In the genomic region with DNA sequence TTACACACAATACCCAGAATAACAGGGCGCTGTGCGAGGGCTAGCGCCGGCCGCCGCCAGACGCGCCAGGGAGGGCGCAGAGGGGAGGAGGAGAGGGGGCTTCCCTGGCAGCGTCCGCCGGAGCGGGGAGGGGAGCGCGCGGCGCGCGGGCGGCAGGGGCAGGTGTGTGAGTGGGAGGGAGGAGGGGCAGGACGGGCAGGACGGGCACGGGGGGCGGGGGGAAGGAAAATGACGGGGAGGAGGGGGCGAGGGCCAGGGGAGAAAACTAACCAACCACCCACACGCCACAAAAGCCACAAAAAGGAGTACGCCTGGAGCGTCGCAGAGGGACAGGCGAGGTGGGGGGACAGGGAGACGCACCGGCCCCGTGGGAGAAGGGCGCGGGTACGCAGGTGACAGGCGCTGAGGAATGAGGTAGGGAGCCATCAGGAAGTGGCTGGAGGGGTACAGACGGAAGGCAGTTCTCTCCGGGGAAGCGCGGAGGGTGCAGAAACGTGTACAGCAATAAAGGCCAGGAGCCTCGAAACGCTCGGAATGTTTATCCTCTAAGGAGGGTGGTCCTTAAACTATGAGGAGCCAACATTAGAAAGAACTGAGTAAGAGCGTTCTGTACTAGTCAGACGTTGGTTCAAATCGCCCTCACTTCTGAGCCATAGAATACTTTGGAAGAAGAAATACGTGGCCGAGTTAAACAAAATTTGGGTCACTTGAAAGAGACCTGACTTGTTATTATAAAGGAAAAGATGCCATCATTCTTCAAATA, we compare ENCODE assay signal across 8 cellular contexts. TPM values are rescaled to one million over a fixed set of nuclear protein-coding genes. Genes with fewer than 3 reads are reported as not detected.
A peak's percentile ranks its signal among the peaks of the same experiment; 100 is the strongest.
DNase-seq lines count a peak whose midpoint lies in the region; ATAC-seq, FAIRE-seq and TF ChIP-seq lines count a peak whose summit lies in the region.

No MANE protein-coding gene starts in this region.

- in situ Hi-C loops in GM12878 (cut with MboI) = no loop called here

- SMC1A ChIA-PET in GM12878 (lab: Charles Lee; ENCODE audit: uncharacterized antibody, unreplicated experiment) = no interaction called here

- H3K4me2 ChIP-seq in KMS-11 (no peak overlapping the region), GM12878 (ENCODE audit: control insufficient read depth, insufficient read depth) (peak overlapping the region; percentile 60; the same call in 1 of the 2 replicates)

- no peak for FAIRE-seq in GM12878 (lab: Jason Lieb, UNC)

- H3K4me3 ChIP-seq in KMS-11 (IDR thresholded peaks at IDR 0.05; ENCODE audit: insufficient read depth, low read depth, low read length) (no peak overlapping the region), GM12878 (no peak overlapping the region; the same call in 1 of the 2 replicates)

- no peak for TF ChIP-seq POLR2A in GM12878 (IDR thresholded peaks at IDR 0.05; ENCODE audit: low read depth, low read length)

- no peak for TF ChIP-seq RAD21 in GM12878 (IDR thresholded peaks at IDR 0.05; ENCODE audit: insufficient read depth, low read depth, low read length)

- BruUV-seq in GM12878 (replicated peaks; lab: Mats Ljungman, UMichigan) = no TSS peak

- H3K9ac ChIP-seq in KMS-11 = no peak overlapping the region
- no peak overlapping the region for H3K9ac ChIP-seq in GM12878 (ENCODE audit: control insufficient read depth, insufficient read depth, low read length)

- H3K4me1 ChIP-seq in KMS-11 (ENCODE audit: low read depth, poor library complexity, severe bottlenecking) = no peaks in the 10 kb centered on the region
- H3K4me1 ChIP-seq in GM12878 (ENCODE audit: control insufficient read depth, insufficient read depth, low read length) = peaks cover 9% of the 10 kb centered on the region; the same call in 1 of the 2 replicates

- H3K9me3 ChIP-seq in GM12878 (replicated peaks; ENCODE audit: control insufficient read depth, insufficient read depth, low read length) = no peaks in the 10 kb centered on the region

- peak overlapping the region; percentile 96 for H3K4me3 Mint-ChIP-seq in T-helper 1 cell treated with Interleukin-12 subunit alpha and Interleukin-12 subunit beta and Interleukin-4 antibody, amounts not matched to agents 30 μg/mL and 1 μg/mL, for 36 hours

- no peaks in the 10 kb centered on the region for H3K79me2 ChIP-seq in KMS-11 (ENCODE audit: insufficient read depth, low read depth)
- no peaks in the 10 kb centered on the region for H3K79me2 ChIP-seq in GM12878 (ENCODE audit: control insufficient read depth, insufficient read depth, low read length)

- no peak overlapping the region for H3K27ac ChIP-seq in KMS-11
- no peak overlapping the region for H3K27ac ChIP-seq in GM12878 (ENCODE audit: control insufficient read depth, insufficient read depth)

- CTCF ChIA-PET in GM12878 (lab: Yijun Ruan, JAX) = no interaction called here

- intact Hi-C loops in GM12878 (cut with micrococcal nuclease; ENCODE audit: unreplicated experiment) = loop anchor here (10.0 kb wide), 1 partner anchor 319 kb away; no protein-coding TSS in a partner anchor

- no peak for TF ChIP-seq CTCF in KMS-11 (conservative IDR thresholded peaks at IDR 0.05; ENCODE audit: low read depth, low read length)
- no peak for TF ChIP-seq CTCF in GM12878 (IDR thresholded peaks at IDR 0.05 in 2 of 3, conservative IDR thresholded peaks at IDR 0.05 in 1 of 3; ENCODE audit: control insufficient read depth in 2 of 3, extremely low read depth in 1 of 3, insufficient read depth in 1 of 3, low read depth in 3 of 3, low read length in 3 of 3)
- TF ChIP-seq CTCF in GM20000 (IDR thresholded peaks at IDR 0.05; ENCODE audit: extremely low read depth, missing control alignments) = no peak

- H3K4me1 Mint-ChIP-seq in T-helper 1 cell treated with Interleukin-12 subunit alpha and Interleukin-12 subunit beta and Interleukin-4 antibody, amounts not matched to agents 30 μg/mL and 1 μg/mL, for 36 hours (ENCODE audit: low read depth) = peaks cover 65% of the 10 kb centered on the region

- H3K36me3 Mint-ChIP-seq in T-helper 1 cell treated with Interleukin-12 subunit alpha and Interleukin-12 subunit beta and Interleukin-4 antibody, amounts not matched to agents 30 μg/mL and 1 μg/mL, for 36 hours (ENCODE audit: low read depth) = peaks cover 69% of the 10 kb centered on the region

- TF ChIP-seq EP300 in GM12878 (IDR thresholded peaks at IDR 0.05; ENCODE audit: borderline replicate concordance in 1 of 2, control insufficient read depth in 1 of 2, low read depth in 2 of 2, low read length in 2 of 2) = no peak

- H3K36me3 ChIP-seq in KMS-11 (ENCODE audit: insufficient read depth) (no peaks in the 10 kb centered on the region), GM12878 (ENCODE audit: control insufficient read depth in 2 of 2, insufficient read depth in 2 of 2, low read length in 1 of 2) (no peaks in the 10 kb centered on the region)

- RAD21 ChIA-PET in GM12878 (lab: Charles Lee; ENCODE audit: unreplicated experiment) = no interaction called here

- DNase-seq in COLO668 (lab: John Stamatoyannopoulos, UW; ENCODE audit: unreplicated experiment) (peak; percentile 84), GM12878 (ENCODE audit: low read depth, low spot score) (no peak), iPS-NIHi7 (ENCODE audit: extremely low spot score) (peak; percentile 43), GM20000 (ENCODE audit: low spot score) (no peak)
- peak; percentile 48 to 52 (median 52) for DNase-seq in stimulated activated CD4-positive, alpha-beta T cell treated with anti-CD3 and anti-CD28 coated beads, Interleukin-12 subunit alpha, Interleukin-12 subunit beta, amount 100 ng/mL, for 48 hours (ENCODE audit: low read depth in 2 of 3, low spot score in 1 of 3)

- POLR2A ChIA-PET in GM12878 (lab: Charles Lee) = no interaction called here

- 2% methylated on average over 34 of the region's 51 CpGs for WGBS in GM12878 (ENCODE audit: insufficient coverage, insufficient replicate concordance, low lambda C conversion rate, missing lambda C conversion rate)

- H2AFZ ChIP-seq in KMS-11 (ENCODE audit: low read depth) (peak overlapping the region; percentile 66; the same call in 1 of the 2 replicates), GM12878 (ENCODE audit: control insufficient read depth, low read depth, low read length) (no peak overlapping the region)

- peak overlapping the region; percentile 93 for H3K27ac Mint-ChIP-seq in T-helper 1 cell treated with Interleukin-12 subunit alpha and Interleukin-12 subunit beta and Interleukin-4 antibody, amounts not matched to agents 30 μg/mL and 1 μg/mL, for 36 hours

- H3K9me3 Mint-ChIP-seq in T-helper 1 cell treated with Interleukin-12 subunit alpha and Interleukin-12 subunit beta and Interleukin-4 antibody, amounts not matched to agents 30 μg/mL and 1 μg/mL, for 36 hours = no peaks in the 10 kb centered on the region

- no peaks in the 10 kb centered on the region for H3K27me3 Mint-ChIP-seq in T-helper 1 cell treated with Interleukin-12 subunit alpha and Interleukin-12 subunit beta and Interleukin-4 antibody, amounts not matched to agents 30 μg/mL and 1 μg/mL, for 36 hours (ENCODE audit: low read depth)

- peak; percentile 34 for ATAC-seq in GM12878
- ATAC-seq in HG02970 (IDR thresholded peaks at IDR 0.05; ENCODE audit: low FRiP score, unreplicated experiment) = no peak

- no peaks in the 10 kb centered on the region for H4K20me1 ChIP-seq in KMS-11 (ENCODE audit: insufficient read depth)
- H4K20me1 ChIP-seq in GM12878 (ENCODE audit: control insufficient read depth, insufficient read depth) = no peaks in the 10 kb centered on the region

- H3K27me3 ChIP-seq in KMS-11 (ENCODE audit: insufficient read depth, low read depth) = no peaks in the 10 kb centered on the region; the same call in 1 of the 2 replicates
- H3K27me3 ChIP-seq in GM12878 (replicated peaks in 1 of 2; ENCODE audit: control insufficient read depth in 2 of 2, insufficient read depth in 2 of 2, low read length in 1 of 2) = peaks cover 7 to 20% of the 10 kb centered on the region in 2 experiments

TF ChIP-seq in GM12878, 131 proteins besides CTCF, POLR2A, EP300 and RAD21 (continues in another document):
- TF ChIP-seq BCL3 (IDR thresholded peaks at IDR 0.05; ENCODE audit: borderline replicate concordance, insufficient read depth, low read depth, low read length, poor library complexity, severe bottlenecking) (no peak), POLR2AphosphoS5 (IDR thresholded peaks at IDR 0.05; ENCODE audit: low read length) (no peak)

RNA-seq across cellular contexts. Expression of gene SATB1, which starts 0.7 kb away (rescaled TPM):
- 2.7 and 5.5 TPM in 2 replicates for total RNA-seq in GM12878 (2013; cell fraction: nucleolus; rRNA removed)
- total RNA-seq in GM12878 (2014; rRNA removed) (not detected in 2 replicates), GM12878 (2014; rRNA removed; fragmentation: Illumina TruSeq; extraction: Trizol) (0.04 and 0.18 TPM in 2 replicates), GM12878 (2021) (0.37 and 0.72 TPM in 2 replicates)
- 0.41 TPM for polyA plus RNA-seq in GM12878 (2011; ENCODE audit: low read depth)
- polyA plus RNA-seq in GM12878 (2011; rRNA removed) (0.29 and 0.33 TPM in 2 replicates), GM12878 (2014; fragmentation: Illumina TruSeq; extraction: Trizol) (0.10 TPM in 1 of 2 replicates, not detected in the other), GM12878 (2014; fragmentation: Nextera tagmentation; extraction: Ambion mirVana) (under 1 TPM in 1 of 2 experiments, not detected in 1; 0.02 TPM), GM12878 (2014; rRNA removed) (0.66 TPM in 1 of 2 replicates, not detected in the other), GM12878 (2016; fragmentation: Nextera tagmentation; extraction: Ambion mirVana) (under 1 TPM in 1 of 2 experiments, not detected in 1; 0.01 TPM)
- 0.22 and 0.33 TPM in 2 replicates for polyA plus RNA-seq in GM12878 (2011; cell fraction: cytosol; rRNA removed)
- polyA plus RNA-seq in GM12878 (2011; cell fraction: nucleus; rRNA removed) = 0.53 and 1.0 TPM in 2 replicates
- polyA plus RNA-seq in GM12878 (2012) = 0.10 and 0.11 TPM in 2 replicates
- 0.44 and 1.1 TPM in 2 replicates for polyA minus RNA-seq in GM12878 (2011; rRNA and poly(A)+ RNA removed)
- polyA minus RNA-seq in GM12878 (2011; cell fraction: cytosol; rRNA and poly(A)+ RNA removed) = not detected in 2 replicates
- 0.48 and 1.1 TPM in 2 replicates for polyA minus RNA-seq in GM12878 (2011; cell fraction: nucleus; rRNA and poly(A)+ RNA removed)

Comparison
In these comparisons a context has a peak if more than half of its experiments do, and no peak if none do; other contexts are left out.
1. DNase-seq: peak in COLO668 (single experiment), iPS-NIHi7 (single experiment) and stimulated activated CD4-positive, alpha-beta T cell treated with anti-CD3 and anti-CD28 coated beads, Interleukin-12 subunit alpha, Interleukin-12 subunit beta, amount 100 ng/mL, for 48 hours (3 of 3); none in GM12878 (single experiment) and GM20000 (single experiment).